ENCODE assay signal across 10 cellular contexts in genomic region chr18:47260138-47260923, GRCh38. TPM values are rescaled to one million over a fixed set of nuclear protein-coding genes. Genes with fewer than 3 reads are reported as not detected.
DNase-seq lines count a peak whose midpoint lies in the region; ATAC-seq and TF ChIP-seq lines count a peak whose summit lies in the region.
"Had no signal": no experiment of that assay in that cellular context is flagged by ENCODE, and none has a peak within 500 bp of the region (broad histone marks: within the 10 kb centered on the region; RNA-seq: fewer than 3 reads in every experiment).

No MANE protein-coding gene starts in this region.

- H3K27ac ChIP-seq in OCI-LY7 (ENCODE audit: low read depth, low read length, poor library complexity, severe bottlenecking) = no peak overlapping the region

- no peak overlapping the region for H3K9ac ChIP-seq in adipocyte (ENCODE audit: low read length)

- no TSS peak for BruUV-seq in OCI-LY7 (replicated peaks; lab: Mats Ljungman, UMichigan)

- TF ChIP-seq CTCF in OCI-LY7 (conservative IDR thresholded peaks at IDR 0.05; ENCODE audit: low read length) = no peak

- no peaks in the 10 kb centered on the region for H3K79me2 ChIP-seq in OCI-LY7 (ENCODE audit: insufficient read depth, low read depth, low read length)

- H3K4me1 ChIP-seq in adipocyte (ENCODE audit: control insufficient read depth, insufficient read depth, low read length) (peaks cover 7% of the 10 kb centered on the region), OCI-LY7 (ENCODE audit: insufficient read depth, low read length, poor library complexity, severe bottlenecking) (no peaks in the 10 kb centered on the region)

- no peak overlapping the region for H3K4me2 ChIP-seq in OCI-LY7 (ENCODE audit: low read length)

- H3K4me3 ChIP-seq in adipocyte (ENCODE audit: low read length) = no peak overlapping the region
- H3K4me3 ChIP-seq in OCI-LY7 (ENCODE audit: low read depth, low read length, poor library complexity, severe bottlenecking) = no peak overlapping the region

- DNase-seq in 8988T (peak; percentile 65), HEK293T (ENCODE audit: extremely low spot score) (peak; percentile 60), adipocyte (ENCODE audit: low read depth) (peak; percentile 32), iPS-NIHi7 (ENCODE audit: extremely low spot score) (peak; percentile 84), HCEC 1CT (no peak), inferior parietal cortex (ENCODE audit: extremely low spot score) (no peak), OCI-LY7 (ENCODE audit: low spot score) (no peak)
- DNase-seq: activated gamma-delta T cell had no signal

- H3K36me3 ChIP-seq in adipocyte (ENCODE audit: control insufficient read depth, insufficient read depth, low read length, severe bottlenecking) (no peaks in the 10 kb centered on the region), OCI-LY7 (ENCODE audit: insufficient read depth, low read length) (no peaks in the 10 kb centered on the region)

- POLR2A ChIA-PET in HEK293T (lab: Yijun Ruan, JAX) = no interaction called here
- POLR2A ChIA-PET in OCI-LY7 (lab: Charles Lee) = no interaction called here

- CTCF ChIA-PET in HEK293T (lab: Yijun Ruan, JAX) (interaction anchor here (0.8 kb wide), 1 partner anchor 25 kb away, joined by 3 read pairs; no protein-coding TSS in a partner anchor), OCI-LY7 (lab: Charles Lee; ENCODE audit: unreplicated experiment) (no interaction called here)

- H3K9me2 ChIP-seq in OCI-LY7 (ENCODE audit: insufficient read depth, low read length) = no peaks in the 10 kb centered on the region

- H2AFZ ChIP-seq in OCI-LY7 (ENCODE audit: low read length) = no peak overlapping the region

- no peak for ATAC-seq in GM18517 (IDR thresholded peaks at IDR 0.05; ENCODE audit: unreplicated experiment)

- H3K27me3 ChIP-seq in adipocyte (replicated peaks; ENCODE audit: control insufficient read depth, insufficient read depth, low read length) = peaks cover 78% of the 10 kb centered on the region

- no peaks in the 10 kb centered on the region for H4K20me1 ChIP-seq in OCI-LY7 (ENCODE audit: insufficient read depth, low read length)

- intact Hi-C loops in OCI-LY7 (cut with micrococcal nuclease; ENCODE audit: unreplicated experiment) = no loop called here

- H3K9me3 ChIP-seq in adipocyte (ENCODE audit: control insufficient read depth, low read length) (peaks cover 3% of the 10 kb centered on the region), OCI-LY7 (ENCODE audit: low read length) (no peaks in the 10 kb centered on the region)

TF ChIP-seq in HEK293T, 16 proteins besides CTCF, POLR2A, EP300 and RAD21:
- TF ChIP-seq TARDBP (IDR thresholded peaks at IDR 0.05) (no peak), CTBP1 (IDR thresholded peaks at IDR 0.05; ENCODE audit: borderline replicate concordance) (no peak), FOXM1 (IDR thresholded peaks at IDR 0.05; ENCODE audit: borderline replicate concordance) (no peak), FOXK2 (IDR thresholded peaks at IDR 0.05) (no peak), HDGF (IDR thresholded peaks at IDR 0.05; ENCODE audit: borderline replicate concordance) (no peak), FOXA1 (IDR thresholded peaks at IDR 0.05) (no peak), LEF1 (IDR thresholded peaks at IDR 0.05; ENCODE audit: borderline replicate concordance) (no peak), BHLHE40 (IDR thresholded peaks at IDR 0.05; ENCODE audit: borderline replicate concordance) (no peak), SUZ12 (IDR thresholded peaks at IDR 0.05) (no peak), SP1 (IDR thresholded peaks at IDR 0.05) (no peak), ELF4 (IDR thresholded peaks at IDR 0.05) (no peak), NFRKB (IDR thresholded peaks at IDR 0.05) (no peak), ZNF384 (IDR thresholded peaks at IDR 0.05) (no peak), ARNT (IDR thresholded peaks at IDR 0.05) (no peak)
- TF ChIP-seq, protein P1, sequence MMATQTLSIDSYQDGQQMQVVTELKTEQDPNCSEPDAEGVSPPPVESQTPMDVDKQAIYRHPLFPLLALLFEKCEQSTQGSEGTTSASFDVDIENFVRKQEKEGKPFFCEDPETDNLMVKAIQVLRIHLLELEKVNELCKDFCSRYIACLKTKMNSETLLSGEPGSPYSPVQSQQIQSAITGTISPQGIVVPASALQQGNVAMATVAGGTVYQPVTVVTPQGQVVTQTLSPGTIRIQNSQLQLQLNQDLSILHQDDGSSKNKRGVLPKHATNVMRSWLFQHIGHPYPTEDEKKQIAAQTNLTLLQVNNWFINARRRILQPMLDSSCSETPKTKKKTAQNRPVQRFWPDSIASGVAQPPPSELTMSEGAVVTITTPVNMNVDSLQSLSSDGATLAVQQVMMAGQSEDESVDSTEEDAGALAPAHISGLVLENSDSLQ (IDR thresholded peaks at IDR 0.05) = no peak

RNA-seq across cellular contexts. Expression of gene SKOR2, which starts 8.9 kb away (rescaled TPM):
- total RNA-seq in OCI-LY7 (2014; rRNA removed; shearing (Covaris generic)) = not detected in 2 replicates
- total RNA-seq in OCI-LY7 (2022) = not detected in 2 replicates
- total RNA-seq: kidney epithelial cell had no signal

Comparison
In these comparisons a context has a peak if more than half of its experiments do, and no peak if none do; other contexts are left out.
1. DNase-seq: peak in 8988T (single experiment), HEK293T (single experiment), adipocyte (single experiment) and iPS-NIHi7 (single experiment); none in HCEC 1CT (single experiment), inferior parietal cortex (single experiment) and OCI-LY7 (single experiment).